ENCODE assay signal across 9 cellular contexts in genomic region chr12:104263580-104264358, GRCh38.
DNase-seq lines count a peak whose midpoint lies in the region; ATAC-seq and TF ChIP-seq lines count a peak whose summit lies in the region.
"Had no signal": no experiment of that assay in that cellular context is flagged by ENCODE, and none has a peak within 500 bp of the region (broad histone marks: within the 10 kb centered on the region; RNA-seq: fewer than 3 reads in every experiment).

No MANE protein-coding gene starts in this region.

- ATAC-seq in stimulated activated effector memory CD8-positive, alpha-beta T cell treated with anti-CD3 and anti-CD28 coated beads, Interleukin-12 subunit alpha, Interleukin-12 subunit beta, amount 100 ng/mL, for 72 hours = no peak

- H3K4me3 Mint-ChIP-seq in stimulated activated effector memory CD8-positive, alpha-beta T cell treated with anti-CD3 and anti-CD28 coated beads, Interleukin-12 subunit alpha, Interleukin-12 subunit beta, amount 100 ng/mL, for 72 hours = no peak overlapping the region
- H3K4me3 Mint-ChIP-seq: activated B cell treated with CpG ODN at 0.5 μM for 24 hours had no signal

- peak overlapping the region; percentile 49 for H3K27ac Mint-ChIP-seq in stimulated activated effector memory CD8-positive, alpha-beta T cell treated with anti-CD3 and anti-CD28 coated beads, Interleukin-12 subunit alpha, Interleukin-12 subunit beta, amount 100 ng/mL, for 72 hours
- H3K27ac Mint-ChIP-seq: activated B cell treated with CpG ODN at 0.5 μM for 24 hours had no signal

- TF ChIP-seq CTCF in cardiac fibroblast (IDR thresholded peaks at IDR 0.05; ENCODE audit: low read depth, low read length) = no peak

- no peak overlapping the region for H3K4me3 ChIP-seq in cardiac fibroblast (replicated peaks in 1 of 2; ENCODE audit: low read depth in 2 of 2, low read length in 2 of 2)

- no peaks in the 10 kb centered on the region for H3K4me1 Mint-ChIP-seq in stimulated activated effector memory CD8-positive, alpha-beta T cell treated with anti-CD3 and anti-CD28 coated beads, Interleukin-12 subunit alpha, Interleukin-12 subunit beta, amount 100 ng/mL, for 72 hours
- H3K4me1 Mint-ChIP-seq: activated B cell treated with CpG ODN at 0.5 μM for 24 hours had no signal

- H3K9me3 Mint-ChIP-seq in stimulated activated effector memory CD8-positive, alpha-beta T cell treated with anti-CD3 and anti-CD28 coated beads, Interleukin-12 subunit alpha, Interleukin-12 subunit beta, amount 100 ng/mL, for 72 hours = no peaks in the 10 kb centered on the region
- H3K9me3 Mint-ChIP-seq: activated B cell treated with CpG ODN at 0.5 μM for 24 hours had no signal

- H3K36me3 Mint-ChIP-seq in stimulated activated effector memory CD8-positive, alpha-beta T cell treated with anti-CD3 and anti-CD28 coated beads, Interleukin-12 subunit alpha, Interleukin-12 subunit beta, amount 100 ng/mL, for 72 hours = no peaks in the 10 kb centered on the region

- peak; percentile 57 for DNase-seq in DMS53 (lab: John Stamatoyannopoulos, UW)
- no peak for DNase-seq in DMS53 treated with DMSO at 0.1 percent for 48 hours (lab: John Stamatoyannopoulos, UW; ENCODE audit: unreplicated experiment)
- DNase-seq in NCI-H524 (lab: John Stamatoyannopoulos, UW) = peak; percentile 50 to 80
- peak; percentile 48 to 58 for DNase-seq in cardiac fibroblast (ENCODE audit: low read depth in 2 of 2)
- DNase-seq in stimulated activated effector memory CD8-positive, alpha-beta T cell treated with anti-CD3 and anti-CD28 coated beads, Interleukin-12 subunit alpha, Interleukin-12 subunit beta, amount 100 ng/mL, for 72 hours (ENCODE audit: low spot score in 2 of 2) = no peak
- DNase-seq in GOT3 (lab: John Stamatoyannopoulos, UW) = no peak
- no peak for DNase-seq in activated naive CD4-positive, alpha-beta T cell treated with Interleukin-2 at 50 U/mL for 16 hours
- no peak for DNase-seq in NCI-H2029 (lab: John Stamatoyannopoulos, UW)
- DNase-seq: activated B cell treated with CpG ODN at 0.5 μM for 24 hours had no signal

Comparison
In these comparisons a context has a peak if more than half of its experiments do, and no peak if none do; other contexts are left out.
1. DNase-seq: peak in DMS53 (single experiment), NCI-H524 (2 of 2) and cardiac fibroblast (2 of 2); none in DMS53 treated with DMSO at 0.1 percent for 48 hours (single experiment), stimulated activated effector memory CD8-positive, alpha-beta T cell treated with anti-CD3 and anti-CD28 coated beads, Interleukin-12 subunit alpha, Interleukin-12 subunit beta, amount 100 ng/mL, for 72 hours (0 of 2), GOT3 (single experiment), activated naive CD4-positive, alpha-beta T cell treated with Interleukin-2 at 50 U/mL for 16 hours (single experiment) and NCI-H2029 (single experiment).